In genomic region chr19:45685045-45685444, GRCh38 we compare ENCODE assay signal across 1 cellular context. TPM values are rescaled to one million over a fixed set of nuclear protein-coding genes. Genes with fewer than 3 reads are reported as not detected.
"Had no signal": no experiment of that assay in that cellular context is flagged by ENCODE, and none has a peak within 500 bp of the region (broad histone marks: within the 10 kb centered on the region; RNA-seq: fewer than 3 reads in every experiment).

No MANE protein-coding gene starts in this region.

RNA-seq across cellular contexts. Expression of gene GIPR, which starts 17.0 kb away (rescaled TPM):
- total RNA-seq: ascending aorta had no signal
